20 cellular contexts compared by ENCODE assay signal in the genomic region with DNA sequence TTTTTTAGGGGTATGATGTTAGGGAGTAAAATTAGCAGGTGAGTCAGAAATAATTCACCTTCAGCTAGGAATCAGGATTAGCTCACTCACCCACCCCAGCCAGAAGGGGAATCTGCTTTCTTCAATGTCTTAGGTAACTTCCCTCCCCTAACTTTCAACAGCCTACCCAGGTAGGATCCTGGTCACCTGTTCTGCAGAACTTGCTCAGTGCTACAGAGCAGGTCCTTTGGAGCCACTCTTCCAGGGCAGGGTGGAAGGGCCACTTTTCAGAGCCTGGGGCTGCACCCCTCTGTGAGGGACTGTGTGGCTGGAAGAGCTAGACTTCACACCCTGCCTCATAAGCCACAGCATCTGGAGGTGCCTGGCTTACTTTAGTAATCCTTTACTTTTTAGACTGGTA. TPM values are rescaled to one million over a fixed set of nuclear protein-coding genes. Genes with fewer than 3 reads are reported as not detected.
DNase-seq lines count a peak whose midpoint lies in the region; ATAC-seq and TF ChIP-seq lines count a peak whose summit lies in the region.
"Had no signal": no experiment of that assay in that cellular context is flagged by ENCODE, and none has a peak within 500 bp of the region (broad histone marks: within the 10 kb centered on the region; RNA-seq: fewer than 3 reads in every experiment).

No MANE protein-coding gene starts in this region.

- H3K4me1 ChIP-seq in HEK293 (ENCODE audit: control insufficient read depth, insufficient read depth, low read length) (no peaks in the 10 kb centered on the region), neural progenitor cell (peaks cover 22% of the 10 kb centered on the region)

- no peaks in the 10 kb centered on the region for H3K27me3 Mint-ChIP-seq in neural progenitor cell (ENCODE audit: insufficient read depth, low read depth)
- H3K27me3 Mint-ChIP-seq: activated CD4-positive, alpha-beta T cell treated with anti-CD3 and anti-CD28 coated beads, Interleukin-2, amount 10 ng/mL, durations not matched to agents 24 days and 14 days; activated naive CD8-positive, alpha-beta T cell treated with anti-CD3 and anti-CD28 coated beads for 36 hours had no signal

- peaks cover 18% of the 10 kb centered on the region for H3K9me3 Mint-ChIP-seq in neural progenitor cell
- H3K9me3 Mint-ChIP-seq: activated naive CD8-positive, alpha-beta T cell treated with anti-CD3 and anti-CD28 coated beads for 36 hours had no signal

- H3K79me2 ChIP-seq in neural progenitor cell (ENCODE audit: low read depth): peaks cover 97% of the 10 kb centered on the region

- POLR2A ChIA-PET in HEK293 (lab: Yijun Ruan, JAX): no interaction called here

- CTCF ChIA-PET in HEK293 (lab: Yijun Ruan, JAX): interaction anchor here (1.0 to 1.2 kb wide), 2 partner anchors 14 to 156 kb away, joined by 4 to 5 read pairs; no protein-coding TSS in a partner anchor

- H3K27ac Mint-ChIP-seq in neural progenitor cell: no peak overlapping the region

- H3K4me2 ChIP-seq in neural progenitor cell: peak overlapping the region; percentile 41
- H3K4me2 ChIP-seq: SK-N-SH had no signal

- no peaks in the 10 kb centered on the region for H3K27me3 ChIP-seq in neural progenitor cell
- H3K27me3 ChIP-seq: body of pancreas, vagina had no signal

- H2AFZ ChIP-seq in neural progenitor cell (replicated peaks): no peak overlapping the region
- H2AFZ ChIP-seq: parathyroid adenoma had no signal

- H3K4me1 Mint-ChIP-seq in neural progenitor cell: peaks cover 4% of the 10 kb centered on the region

- no peak overlapping the region for H3K9ac ChIP-seq in neural progenitor cell
- H3K9ac ChIP-seq: parathyroid adenoma, SK-N-SH had no signal

- ATAC-seq in esophagus mucosa (peak; percentile 55), GM21825 (IDR thresholded peaks at IDR 0.05; ENCODE audit: unreplicated experiment) (no peak)
- ATAC-seq: body of pancreas, Panc1 had no signal

- H3K36me3 Mint-ChIP-seq in neural progenitor cell: peaks cover 45% of the 10 kb centered on the region

- TF ChIP-seq CTCF in HEK293 (tag by site-specific recombination; IDR thresholded peaks at IDR 0.05) (no peak), neural progenitor cell (IDR thresholded peaks at IDR 0.05) (no peak)

- H3K4me3 ChIP-seq in HEK293 (ENCODE audit: low read depth, low read length) (no peak overlapping the region), neural progenitor cell (no peak overlapping the region)
- H3K4me3 ChIP-seq: body of pancreas, coronary artery, vagina had no signal

- H3K36me3 ChIP-seq in HEK293 (ENCODE audit: control insufficient read depth in 2 of 2, insufficient read depth in 1 of 2, low read length in 2 of 2) (peaks cover 0 to 25% of the 10 kb centered on the region in 2 experiments; a peak in 1 of 3 replicates), neural progenitor cell (no peaks in the 10 kb centered on the region)
- H3K36me3 ChIP-seq: vagina had no signal

- H3K27ac ChIP-seq in HEK293 (ENCODE audit: extremely low read depth, low read depth, low read length) (no peak overlapping the region), neural progenitor cell (peak overlapping the region; percentile 62)
- H3K27ac ChIP-seq: body of pancreas, coronary artery, parathyroid adenoma, vagina had no signal

- peak; percentile 58 for DNase-seq in D341Med (ENCODE audit: low spot score)
- DNase-seq in neural progenitor cell (ENCODE audit: low spot score): no peak
- DNase-seq in foreskin melanocyte: no peak
- DNase-seq in germinal center (ENCODE audit: low spot score): no peak
- DNase-seq: activated CD4-positive, alpha-beta T cell treated with anti-CD3 and anti-CD28 coated beads, Interleukin-2, amount 10 ng/mL, durations not matched to agents 24 days and 14 days; activated naive CD8-positive, alpha-beta T cell treated with anti-CD3 and anti-CD28 coated beads for 36 hours; body of pancreas; COR-L47; NCI-H1417 treated with DMSO at 0.1 percent for 48 hours; NCI-H774; SK-N-SH; stimulated activated CD4-positive, alpha-beta T cell treated with anti-CD3 and anti-CD28 coated beads, Interleukin-2, amount 100 ng/mL, for 48 hours had no signal

- H4K20me1 ChIP-seq in neural progenitor cell (ENCODE audit: low read depth): peaks cover 61% of the 10 kb centered on the region

- H3K9me3 ChIP-seq in HEK293 (ENCODE audit: control insufficient read depth, insufficient read depth, low read depth, low read length) (no peaks in the 10 kb centered on the region), neural progenitor cell (ENCODE audit: low read depth) (no peaks in the 10 kb centered on the region)
- H3K9me3 ChIP-seq: body of pancreas, SK-N-SH, vagina had no signal

- H3K4me3 Mint-ChIP-seq in neural progenitor cell: no peak overlapping the region
- H3K4me3 Mint-ChIP-seq: activated CD4-positive, alpha-beta T cell treated with anti-CD3 and anti-CD28 coated beads, Interleukin-2, amount 10 ng/mL, durations not matched to agents 24 days and 14 days had no signal

- H3F3A ChIP-seq in neural progenitor cell (ENCODE audit: low read depth): no peaks in the 10 kb centered on the region

TF ChIP-seq in HEK293, 187 proteins besides CTCF, POLR2A, EP300 and RAD21 (continues in another document):
- TF ChIP-seq BCL11A (tag by site-specific recombination; IDR thresholded peaks at IDR 0.05; ENCODE audit: low read depth) (no peak), ZNF341 (tag by site-specific recombination; IDR thresholded peaks at IDR 0.05; ENCODE audit: low read depth) (0 out of 2 replicates have a peak, but pooled peaks have one; percentile 13), ZNF777 (tag by site-specific recombination; IDR thresholded peaks at IDR 0.05; ENCODE audit: borderline replicate concordance) (no peak), OSR2 (tag by site-specific recombination; IDR thresholded peaks at IDR 0.05) (no peak)
- TF ChIP-seq, protein P1, sequence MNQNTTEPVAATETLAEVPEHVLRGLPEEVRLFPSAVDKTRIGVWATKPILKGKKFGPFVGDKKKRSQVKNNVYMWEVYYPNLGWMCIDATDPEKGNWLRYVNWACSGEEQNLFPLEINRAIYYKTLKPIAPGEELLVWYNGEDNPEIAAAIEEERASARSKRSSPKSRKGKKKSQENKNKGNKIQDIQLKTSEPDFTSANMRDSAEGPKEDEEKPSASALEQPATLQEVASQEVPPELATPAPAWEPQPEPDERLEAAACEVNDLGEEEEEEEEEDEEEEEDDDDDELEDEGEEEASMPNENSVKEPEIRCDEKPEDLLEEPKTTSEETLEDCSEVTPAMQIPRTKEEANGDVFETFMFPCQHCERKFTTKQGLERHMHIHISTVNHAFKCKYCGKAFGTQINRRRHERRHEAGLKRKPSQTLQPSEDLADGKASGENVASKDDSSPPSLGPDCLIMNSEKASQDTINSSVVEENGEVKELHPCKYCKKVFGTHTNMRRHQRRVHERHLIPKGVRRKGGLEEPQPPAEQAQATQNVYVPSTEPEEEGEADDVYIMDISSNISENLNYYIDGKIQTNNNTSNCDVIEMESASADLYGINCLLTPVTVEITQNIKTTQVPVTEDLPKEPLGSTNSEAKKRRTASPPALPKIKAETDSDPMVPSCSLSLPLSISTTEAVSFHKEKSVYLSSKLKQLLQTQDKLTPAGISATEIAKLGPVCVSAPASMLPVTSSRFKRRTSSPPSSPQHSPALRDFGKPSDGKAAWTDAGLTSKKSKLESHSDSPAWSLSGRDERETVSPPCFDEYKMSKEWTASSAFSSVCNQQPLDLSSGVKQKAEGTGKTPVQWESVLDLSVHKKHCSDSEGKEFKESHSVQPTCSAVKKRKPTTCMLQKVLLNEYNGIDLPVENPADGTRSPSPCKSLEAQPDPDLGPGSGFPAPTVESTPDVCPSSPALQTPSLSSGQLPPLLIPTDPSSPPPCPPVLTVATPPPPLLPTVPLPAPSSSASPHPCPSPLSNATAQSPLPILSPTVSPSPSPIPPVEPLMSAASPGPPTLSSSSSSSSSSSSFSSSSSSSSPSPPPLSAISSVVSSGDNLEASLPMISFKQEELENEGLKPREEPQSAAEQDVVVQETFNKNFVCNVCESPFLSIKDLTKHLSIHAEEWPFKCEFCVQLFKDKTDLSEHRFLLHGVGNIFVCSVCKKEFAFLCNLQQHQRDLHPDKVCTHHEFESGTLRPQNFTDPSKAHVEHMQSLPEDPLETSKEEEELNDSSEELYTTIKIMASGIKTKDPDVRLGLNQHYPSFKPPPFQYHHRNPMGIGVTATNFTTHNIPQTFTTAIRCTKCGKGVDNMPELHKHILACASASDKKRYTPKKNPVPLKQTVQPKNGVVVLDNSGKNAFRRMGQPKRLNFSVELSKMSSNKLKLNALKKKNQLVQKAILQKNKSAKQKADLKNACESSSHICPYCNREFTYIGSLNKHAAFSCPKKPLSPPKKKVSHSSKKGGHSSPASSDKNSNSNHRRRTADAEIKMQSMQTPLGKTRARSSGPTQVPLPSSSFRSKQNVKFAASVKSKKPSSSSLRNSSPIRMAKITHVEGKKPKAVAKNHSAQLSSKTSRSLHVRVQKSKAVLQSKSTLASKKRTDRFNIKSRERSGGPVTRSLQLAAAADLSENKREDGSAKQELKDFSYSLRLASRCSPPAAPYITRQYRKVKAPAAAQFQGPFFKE (tag by site-specific recombination; IDR thresholded peaks at IDR 0.05; ENCODE audit: borderline replicate concordance): no peak
- TF ChIP-seq, protein P2, sequence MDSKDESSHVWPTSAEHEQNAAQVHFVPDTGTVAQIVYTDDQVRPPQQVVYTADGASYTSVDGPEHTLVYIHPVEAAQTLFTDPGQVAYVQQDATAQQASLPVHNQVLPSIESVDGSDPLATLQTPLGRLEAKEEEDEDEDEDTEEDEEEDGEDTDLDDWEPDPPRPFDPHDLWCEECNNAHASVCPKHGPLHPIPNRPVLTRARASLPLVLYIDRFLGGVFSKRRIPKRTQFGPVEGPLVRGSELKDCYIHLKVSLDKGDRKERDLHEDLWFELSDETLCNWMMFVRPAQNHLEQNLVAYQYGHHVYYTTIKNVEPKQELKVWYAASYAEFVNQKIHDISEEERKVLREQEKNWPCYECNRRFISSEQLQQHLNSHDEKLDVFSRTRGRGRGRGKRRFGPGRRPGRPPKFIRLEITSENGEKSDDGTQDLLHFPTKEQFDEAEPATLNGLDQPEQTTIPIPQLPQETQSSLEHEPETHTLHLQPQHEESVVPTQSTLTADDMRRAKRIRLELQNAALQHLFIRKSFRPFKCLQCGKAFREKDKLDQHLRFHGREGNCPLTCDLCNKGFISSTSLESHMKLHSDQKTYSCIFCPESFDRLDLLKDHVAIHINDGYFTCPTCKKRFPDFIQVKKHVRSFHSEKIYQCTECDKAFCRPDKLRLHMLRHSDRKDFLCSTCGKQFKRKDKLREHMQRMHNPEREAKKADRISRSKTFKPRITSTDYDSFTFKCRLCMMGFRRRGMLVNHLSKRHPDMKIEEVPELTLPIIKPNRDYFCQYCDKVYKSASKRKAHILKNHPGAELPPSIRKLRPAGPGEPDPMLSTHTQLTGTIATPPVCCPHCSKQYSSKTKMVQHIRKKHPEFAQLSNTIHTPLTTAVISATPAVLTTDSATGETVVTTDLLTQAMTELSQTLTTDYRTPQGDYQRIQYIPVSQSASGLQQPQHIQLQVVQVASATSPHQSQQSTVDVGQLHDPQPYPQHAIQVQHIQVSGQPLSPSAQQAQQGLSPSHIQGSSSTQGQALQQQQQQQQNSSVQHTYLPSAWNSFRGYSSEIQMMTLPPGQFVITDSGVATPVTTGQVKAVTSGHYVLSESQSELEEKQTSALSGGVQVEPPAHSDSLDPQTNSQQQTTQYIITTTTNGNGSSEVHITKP (tag by site-specific recombination; IDR thresholded peaks at IDR 0.05): peak; percentile 37; the same call in 1 of the 2 replicates

RNA-seq across cellular contexts. Expression of a gene that starts 58.1 kb away (rescaled TPM):
- total RNA-seq in esophagus mucosa: not detected
- 0.03 TPM in 1 of 2 replicates, not detected in the other for total RNA-seq in neural progenitor cell (ENCODE audit: low replicate concordance)
- total RNA-seq: activated CD4-positive, alpha-beta T cell treated with anti-CD3 and anti-CD28 coated beads, Interleukin-2, amount 10 ng/mL, durations not matched to agents 24 days and 14 days; activated naive CD8-positive, alpha-beta T cell treated with anti-CD3 and anti-CD28 coated beads for 36 hours; endothelial cell of umbilical vein had no signal
